In genomic region chr7:71364559-71364958, GRCh38 we compare ENCODE assay signal across 14 cellular contexts.
A peak's percentile ranks its signal among the peaks of the same experiment; 100 is the strongest.
DNase-seq lines count a peak whose midpoint lies in the region; ATAC-seq and TF ChIP-seq lines count a peak whose summit lies in the region.
"Had no signal": no experiment of that assay in that cellular context is flagged by ENCODE, and none has a peak within 500 bp of the region (broad histone marks: within the 10 kb centered on the region; RNA-seq: fewer than 3 reads in every experiment).

No MANE protein-coding gene starts in this region.

- H3K27me3 Mint-ChIP-seq in WTC11 (ENCODE audit: low read depth) = no peaks in the 10 kb centered on the region

- DNase-seq in WTC11 (ENCODE audit: low spot score) = no peak
- DNase-seq in choroid plexus epithelial cell (ENCODE audit: low read depth) = peak; percentile 1
- peak; percentile 13 for DNase-seq in iPS DF 6.9 (ENCODE audit: low read depth, low spot score)
- DNase-seq in effector CD4-positive, alpha-beta T cell = no peak
- no peak for DNase-seq in activated CD8-positive, alpha-beta memory T cell treated with anti-CD3 and anti-CD28 coated beads, Interleukin-2, amount 50 U/mL, for 48 hours
- no peak for DNase-seq in OCI-LY7 (ENCODE audit: low spot score)
- DNase-seq: BE2C; CD8-positive, alpha-beta T cell; COR-L47; DND-41; GDM1 had no signal

- POLR2A ChIA-PET in WTC11 (lab: Charles Lee) = no interaction called here
- POLR2A ChIA-PET in OCI-LY7 (lab: Charles Lee) = no interaction called here

- H3K36me3 ChIP-seq in iPS DF 6.9 (ENCODE audit: control insufficient read depth, insufficient read depth, low read length) = no peaks in the 10 kb centered on the region
- no peaks in the 10 kb centered on the region for H3K36me3 ChIP-seq in OCI-LY7 (ENCODE audit: insufficient read depth, low read length)
- H3K36me3 ChIP-seq: BE2C had no signal

- H3K4me1 Mint-ChIP-seq in WTC11 = peaks cover 38% of the 10 kb centered on the region

- CTCF ChIA-PET in WTC11 (lab: Charles Lee) = interaction anchor here (1.1 to 1.4 kb wide), 2 partner anchors 11 to 15 kb away, joined by 3 read pairs; no protein-coding TSS in a partner anchor
- CTCF ChIA-PET in OCI-LY7 (lab: Charles Lee; ENCODE audit: unreplicated experiment) = no interaction called here

- H3K4me3 ChIP-seq in choroid plexus epithelial cell (ENCODE audit: low read depth, low read length) = no peak overlapping the region
- H3K4me3 ChIP-seq in iPS DF 6.9 (ENCODE audit: low read length) = no peak overlapping the region
- H3K4me3 ChIP-seq in OCI-LY7 (ENCODE audit: low read depth, low read length, poor library complexity, severe bottlenecking) = no peak overlapping the region
- H3K4me3 ChIP-seq: A549 had no signal

- no peaks in the 10 kb centered on the region for H3K9me2 ChIP-seq in OCI-LY7 (ENCODE audit: insufficient read depth, low read length)

- peak overlapping the region; percentile 81 for H3K27ac Mint-ChIP-seq in WTC11
- H3K27ac Mint-ChIP-seq: CD8-positive, alpha-beta T cell had no signal

- no peaks in the 10 kb centered on the region for H3K9me3 ChIP-seq in iPS DF 6.9 (ENCODE audit: control insufficient read depth, insufficient read depth, low read length)
- no peaks in the 10 kb centered on the region for H3K9me3 ChIP-seq in OCI-LY7 (ENCODE audit: low read length)
- H3K9me3 ChIP-seq: A549, BE2C had no signal

- no TSS peak for BruUV-seq in OCI-LY7 (replicated peaks; lab: Mats Ljungman, UMichigan)

- H3K36me3 Mint-ChIP-seq in WTC11 = peaks cover 16% of the 10 kb centered on the region
- H3K36me3 Mint-ChIP-seq: CD8-positive, alpha-beta T cell had no signal

- H3K4me1 ChIP-seq in iPS DF 6.9 (ENCODE audit: control insufficient read depth, insufficient read depth, low read length) (0 out of 2 replicates have a peak, but pooled peaks cover 1% of the 10 kb centered on the region), OCI-LY7 (ENCODE audit: insufficient read depth, low read length, poor library complexity, severe bottlenecking) (no peaks in the 10 kb centered on the region)
- H3K4me1 ChIP-seq: A549, BE2C had no signal

- H3K27ac ChIP-seq in iPS DF 6.9 (ENCODE audit: low read length) = no peak overlapping the region
- H3K27ac ChIP-seq in OCI-LY7 (ENCODE audit: low read depth, low read length, poor library complexity, severe bottlenecking) = no peak overlapping the region
- H3K27ac ChIP-seq: A549, C4-2B, HL-60 had no signal

- H4K20me1 ChIP-seq in OCI-LY7 (ENCODE audit: insufficient read depth, low read length) = no peaks in the 10 kb centered on the region

- no peaks in the 10 kb centered on the region for H3K79me2 ChIP-seq in OCI-LY7 (ENCODE audit: insufficient read depth, low read depth, low read length)

- no peak for TF ChIP-seq CTCF in WTC11 (IDR thresholded peaks at IDR 0.05)
- TF ChIP-seq CTCF in choroid plexus epithelial cell (conservative IDR thresholded peaks at IDR 0.05; ENCODE audit: low read depth, low read length) = no peak
- no peak for TF ChIP-seq CTCF in OCI-LY7 (conservative IDR thresholded peaks at IDR 0.05; ENCODE audit: low read length)

- intact Hi-C loops in OCI-LY7 (cut with micrococcal nuclease; ENCODE audit: unreplicated experiment) = no loop called here

- H3K4me2 ChIP-seq in OCI-LY7 (ENCODE audit: low read length) = no peak overlapping the region
- H3K4me2 ChIP-seq: A549 had no signal

- H3K4me3 Mint-ChIP-seq in WTC11 = no peak overlapping the region; the same call in 1 of the 2 replicates
- H3K4me3 Mint-ChIP-seq: CD8-positive, alpha-beta T cell had no signal

- H2AFZ ChIP-seq in OCI-LY7 (ENCODE audit: low read length) = no peak overlapping the region

- WGBS in iPS DF 6.9 (ENCODE audit: insufficient coverage, insufficient read length) = no CpG with 5 or more reads among the region's 2 CpGs

- peak; percentile 63 for ATAC-seq in WTC11
- ATAC-seq: A549; CD8-positive, alpha-beta T cell had no signal

- H3K9me3 Mint-ChIP-seq in WTC11 = peaks cover 10% of the 10 kb centered on the region

- H3K27me3 ChIP-seq in iPS DF 6.9 (ENCODE audit: control insufficient read depth, insufficient read depth, low read length) = no peaks in the 10 kb centered on the region
- H3K27me3 ChIP-seq: BE2C had no signal

TF ChIP-seq in WTC11, 78 proteins besides CTCF, POLR2A, EP300 and RAD21 (continues in another document):
- TF ChIP-seq ZNF232 (CRISPR knock-in tag; IDR thresholded peaks at IDR 0.05) = no peak
- no peak for TF ChIP-seq MYBL2 (CRISPR knock-in tag; IDR thresholded peaks at IDR 0.05)
- TF ChIP-seq NR1H2 (CRISPR knock-in tag; IDR thresholded peaks at IDR 0.05) = no peak
- no peak for TF ChIP-seq ZNF396 (CRISPR knock-in tag; IDR thresholded peaks at IDR 0.05; ENCODE audit: borderline replicate concordance)
- no peak for TF ChIP-seq ZNF532 (CRISPR knock-in tag; IDR thresholded peaks at IDR 0.05; ENCODE audit: borderline replicate concordance)
- TF ChIP-seq E2F5 (CRISPR knock-in tag; IDR thresholded peaks at IDR 0.05) = no peak
- TF ChIP-seq PRDM15 (CRISPR knock-in tag; IDR thresholded peaks at IDR 0.05) = no peak
- no peak for TF ChIP-seq E2F1 (CRISPR knock-in tag; IDR thresholded peaks at IDR 0.05)
- TF ChIP-seq GABPB1 (CRISPR knock-in tag; IDR thresholded peaks at IDR 0.05) = no peak
- no peak for TF ChIP-seq TEAD4 (CRISPR knock-in tag; IDR thresholded peaks at IDR 0.05)
- no peak for TF ChIP-seq SMAD4 (CRISPR knock-in tag; IDR thresholded peaks at IDR 0.05)

Comparison
In these comparisons a context has a peak if more than half of its experiments do, and no peak if none do; other contexts are left out.
1. DNase-seq: peak in choroid plexus epithelial cell (single experiment) and iPS DF 6.9 (single experiment); none in WTC11 (single experiment), effector CD4-positive, alpha-beta T cell (single experiment), activated CD8-positive, alpha-beta memory T cell treated with anti-CD3 and anti-CD28 coated beads, Interleukin-2, amount 50 U/mL, for 48 hours (single experiment) and OCI-LY7 (single experiment).